ENCODE assay signal across 17 cellular contexts in genomic region chr20:61939691-61940360, GRCh38.
DNase-seq lines count a peak whose midpoint lies in the region; ATAC-seq, FAIRE-seq and TF ChIP-seq lines count a peak whose summit lies in the region.
"Had no signal": no experiment of that assay in that cellular context is flagged by ENCODE, and none has a peak within 500 bp of the region (broad histone marks: within the 10 kb centered on the region; RNA-seq: fewer than 3 reads in every experiment).

No MANE protein-coding gene starts in this region.

- intact Hi-C loops in left ventricle myocardium superior (cut with micrococcal nuclease) (no loop called here), heart right ventricle (cut with DNase I) (no loop called here)
- intact Hi-C loops in activated CD8-positive, alpha-beta T cell treated with anti-CD3 and anti-CD28 coated beads for 36 hours (cut with micrococcal nuclease) = no loop called here

- TF ChIP-seq POLR2A in H54 (IDR thresholded peaks at IDR 0.05; ENCODE audit: low read depth, low read length) = no peak

- FAIRE-seq in H54 (lab: Jason Lieb, UNC) = no peak
- FAIRE-seq: A549 had no signal

- H3K9me3 Mint-ChIP-seq in chondrocyte (ENCODE audit: low read depth) = no peaks in the 10 kb centered on the region
- H3K9me3 Mint-ChIP-seq in activated CD8-positive, alpha-beta T cell treated with anti-CD3 and anti-CD28 coated beads for 36 hours = no peaks in the 10 kb centered on the region

- peaks cover 0 to 41% (median 13%) of the 10 kb centered on the region in 7 donors for H3K27me3 ChIP-seq in heart right ventricle
- H3K27me3 ChIP-seq in osteoblast (ENCODE audit: insufficient read depth, low read length) = no peaks in the 10 kb centered on the region

- no peak overlapping the region for H3K4me3 Mint-ChIP-seq in chondrocyte (ENCODE audit: unreplicated experiment)
- no peak overlapping the region for H3K4me3 Mint-ChIP-seq in activated CD8-positive, alpha-beta T cell treated with anti-CD3 and anti-CD28 coated beads for 36 hours
- H3K4me3 Mint-ChIP-seq: CD4-positive, CD25-positive, alpha-beta regulatory T cell had no signal

- ATAC-seq in left ventricle myocardium superior (no peak), heart right ventricle (no peak)
- ATAC-seq in activated CD8-positive, alpha-beta T cell treated with anti-CD3 and anti-CD28 coated beads for 36 hours = no peak

- H3K4me1 Mint-ChIP-seq in chondrocyte (ENCODE audit: low read depth) = no peaks in the 10 kb centered on the region
- H3K4me1 Mint-ChIP-seq in activated CD8-positive, alpha-beta T cell treated with anti-CD3 and anti-CD28 coated beads for 36 hours (ENCODE audit: low read depth) = no peaks in the 10 kb centered on the region
- H3K4me1 Mint-ChIP-seq: CD4-positive, CD25-positive, alpha-beta regulatory T cell had no signal

- POLR2A ChIA-PET in activated CD8-positive, alpha-beta T cell treated with anti-CD3 and anti-CD28 coated beads for 36 hours (lab: Charles Lee) = no interaction called here

- H3K36me3 ChIP-seq in heart right ventricle (no peaks in the 10 kb centered on the region), osteoblast (ENCODE audit: insufficient read depth, low read length) (no peaks in the 10 kb centered on the region)

- DNase-seq in left ventricle myocardium superior = peak; percentile 17
- DNase-seq in heart right ventricle = no peak
- DNase-seq in chondrocyte (ENCODE audit: low spot score) = peak; percentile 59
- peak; percentile 85 for DNase-seq in osteoblast (ENCODE audit: insufficient read length, low spot score, missing footprints)
- DNase-seq in foreskin fibroblast = no peak
- no peak for DNase-seq in H54 (ENCODE audit: insufficient read length, low spot score)
- no peak for DNase-seq in activated CD8-positive, alpha-beta T cell treated with anti-CD3 and anti-CD28 coated beads for 36 hours
- DNase-seq: CD4-positive, CD25-positive, alpha-beta regulatory T cell; EL; Karpas-422; NCI-H1694; NCI-H2081; NCI-H446; NCI-H526; OCI-M1; SIG-M5 had no signal

- H3K9me3 ChIP-seq in heart right ventricle = no peaks in the 10 kb centered on the region
- H3K9me3 ChIP-seq in osteoblast (ENCODE audit: low read depth, low read length) = no peaks in the 10 kb centered on the region
- H3K9me3 ChIP-seq: A549 had no signal

- H3K4me1 ChIP-seq in heart right ventricle (no peaks in the 10 kb centered on the region), osteoblast (ENCODE audit: insufficient read depth, low read length) (no peaks in the 10 kb centered on the region)
- H3K4me1 ChIP-seq: A549 had no signal

- no peaks in the 10 kb centered on the region for H3K79me2 ChIP-seq in osteoblast (ENCODE audit: insufficient read depth, low read length)

- H3K27me3 Mint-ChIP-seq in chondrocyte (ENCODE audit: low read depth) = peaks cover under 1% of the 10 kb centered on the region
- H3K27me3 Mint-ChIP-seq in activated CD8-positive, alpha-beta T cell treated with anti-CD3 and anti-CD28 coated beads for 36 hours = peaks cover 2% of the 10 kb centered on the region
- H3K27me3 Mint-ChIP-seq: CD4-positive, CD25-positive, alpha-beta regulatory T cell had no signal

- peaks cover under 1% of the 10 kb centered on the region for H3K36me3 Mint-ChIP-seq in chondrocyte (ENCODE audit: low read depth)
- no peaks in the 10 kb centered on the region for H3K36me3 Mint-ChIP-seq in activated CD8-positive, alpha-beta T cell treated with anti-CD3 and anti-CD28 coated beads for 36 hours (ENCODE audit: low read depth)
- H3K36me3 Mint-ChIP-seq: CD4-positive, CD25-positive, alpha-beta regulatory T cell had no signal

- TF ChIP-seq CTCF in heart right ventricle (IDR thresholded peaks at IDR 0.05) (no peak), chondrocyte (IDR thresholded peaks at IDR 0.05) (no peak), osteoblast (IDR thresholded peaks at IDR 0.05; ENCODE audit: extremely low read depth, low read depth, low read length) (no peak), foreskin fibroblast (IDR thresholded peaks at IDR 0.05; ENCODE audit: low read depth, low read length) (no peak)
- TF ChIP-seq CTCF in activated CD8-positive, alpha-beta T cell treated with anti-CD3 and anti-CD28 coated beads for 36 hours (IDR thresholded peaks at IDR 0.05) = no peak

- no peaks in the 10 kb centered on the region for H4K20me1 ChIP-seq in osteoblast (ENCODE audit: insufficient read depth, low read length)

- H3K27ac Mint-ChIP-seq in chondrocyte (ENCODE audit: unreplicated experiment) = no peak overlapping the region
- no peak overlapping the region for H3K27ac Mint-ChIP-seq in activated CD8-positive, alpha-beta T cell treated with anti-CD3 and anti-CD28 coated beads for 36 hours
- H3K27ac Mint-ChIP-seq: CD4-positive, CD25-positive, alpha-beta regulatory T cell had no signal

- H3K4me2 ChIP-seq in osteoblast (ENCODE audit: insufficient read depth, low read length) = no peak overlapping the region
- H3K4me2 ChIP-seq: A549 had no signal

- WGBS in heart right ventricle, 2 donors = 78% methylated on average over 13 of the region's 13 CpGs

- H3K27ac ChIP-seq in heart right ventricle = no peak overlapping the region
- no peak overlapping the region for H3K27ac ChIP-seq in osteoblast (ENCODE audit: low read depth, low read length)
- H3K27ac ChIP-seq: A549 had no signal

- CTCF ChIA-PET in activated CD8-positive, alpha-beta T cell treated with anti-CD3 and anti-CD28 coated beads for 36 hours (lab: Charles Lee) = no interaction called here

- no peak overlapping the region for H2AFZ ChIP-seq in osteoblast (ENCODE audit: low read length)

- no peak overlapping the region for H3K4me3 ChIP-seq in heart right ventricle
- H3K4me3 ChIP-seq in osteoblast (ENCODE audit: insufficient read depth, low read length) = no peak overlapping the region
- no peak overlapping the region for H3K4me3 ChIP-seq in foreskin fibroblast (ENCODE audit: low read depth in 1 of 2, low read length in 2 of 2)
- H3K4me3 ChIP-seq: A549 had no signal

Comparison
In these comparisons a context has a peak if more than half of its experiments do, and no peak if none do; other contexts are left out.
1. DNase-seq: peak in left ventricle myocardium superior (single experiment), chondrocyte (single experiment) and osteoblast (single experiment); none in heart right ventricle (0 of 2), foreskin fibroblast (0 of 2), H54 (single experiment) and activated CD8-positive, alpha-beta T cell treated with anti-CD3 and anti-CD28 coated beads for 36 hours (single experiment).